Comparison of ENCODE assay signal across 9 cellular contexts in the genomic region with DNA sequence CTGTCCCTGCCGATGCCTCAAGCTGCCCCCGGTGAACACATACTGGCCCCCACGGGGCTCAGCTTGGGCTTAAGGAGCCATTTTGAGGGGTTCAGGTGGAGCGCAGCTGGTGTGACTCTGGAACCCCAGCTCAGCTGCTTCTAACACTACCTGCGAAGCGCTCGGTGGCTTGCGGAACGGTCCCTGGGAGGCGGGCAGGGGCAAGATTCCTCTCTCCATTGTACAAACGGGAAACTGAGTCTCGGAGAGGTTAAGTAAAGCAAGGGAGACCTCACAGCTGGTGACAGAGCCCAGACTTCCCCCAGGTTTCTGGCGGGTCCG. TPM values are rescaled to one million over a fixed set of nuclear protein-coding genes. Genes with fewer than 3 reads are reported as not detected.
DNase-seq lines count a peak whose midpoint lies in the region; ATAC-seq and TF ChIP-seq lines count a peak whose summit lies in the region.
"Had no signal": no experiment of that assay in that cellular context is flagged by ENCODE, and none has a peak within 500 bp of the region (broad histone marks: within the 10 kb centered on the region; RNA-seq: fewer than 3 reads in every experiment).

No MANE protein-coding gene starts in this region.

- peaks cover 3% of the 10 kb centered on the region for H3K27me3 ChIP-seq in adipocyte (replicated peaks; ENCODE audit: control insufficient read depth, insufficient read depth, low read length)
- no peaks in the 10 kb centered on the region for H3K27me3 ChIP-seq in upper lobe of left lung

- H3K9ac ChIP-seq in adipocyte (ENCODE audit: low read length): peak overlapping the region; percentile 67

- H3K4me1 Mint-ChIP-seq in memory B cell: peaks cover 13% of the 10 kb centered on the region

- H3K36me3 Mint-ChIP-seq in memory B cell: no peaks in the 10 kb centered on the region

- H3K4me3 ChIP-seq in adipocyte (ENCODE audit: low read length) (peak overlapping the region; percentile 71), upper lobe of left lung (peak overlapping the region in 3 of 4 donors; percentile 40 to 55 (median 54))

- TF ChIP-seq POLR2A in upper lobe of left lung (IDR thresholded peaks at IDR 0.05): no peak

- DNase-seq in Right ventricle myocardium inferior (ENCODE audit: missing footprints) (peak; percentile 30), Right ventricle myocardium superior (no peak), adipocyte (ENCODE audit: low read depth) (no peak), memory B cell (ENCODE audit: low spot score in 2 of 2) (no peak), upper lobe of left lung (no peak), NCI-H82 (lab: John Stamatoyannopoulos, UW) (no peak), RPMI8226 (no peak), NAMALWA (ENCODE audit: low spot score) (no peak)

- no peak for TF ChIP-seq CTCF in upper lobe of left lung (IDR thresholded peaks at IDR 0.05)

- TF ChIP-seq EP300 in upper lobe of left lung (IDR thresholded peaks at IDR 0.05): no peak

- peak overlapping the region in 1 of 4 donors; percentile 76 for H3K27ac ChIP-seq in upper lobe of left lung

- H3K9me3 ChIP-seq in adipocyte (ENCODE audit: control insufficient read depth, low read length) (no peaks in the 10 kb centered on the region), upper lobe of left lung (no peaks in the 10 kb centered on the region)

- peak overlapping the region; percentile 77 for H3K4me3 Mint-ChIP-seq in memory B cell

- H3K4me1 ChIP-seq in adipocyte (ENCODE audit: control insufficient read depth, insufficient read depth, low read length) (peaks cover 7% of the 10 kb centered on the region), upper lobe of left lung (peaks cover 14 to 33% (median 24%) of the 10 kb centered on the region in 4 donors)

- H3K36me3 ChIP-seq in adipocyte (ENCODE audit: control insufficient read depth, insufficient read depth, low read length, severe bottlenecking) (no peaks in the 10 kb centered on the region), upper lobe of left lung (peaks cover 0 to 41% (median 7%) of the 10 kb centered on the region in 4 donors)

- H3K27ac Mint-ChIP-seq in memory B cell: no peak overlapping the region

- WGBS in upper lobe of left lung, 2 donors: 77 to 81% methylated on average over 12 to 14 of the region's 14 CpGs

- H3K27me3 Mint-ChIP-seq in memory B cell: peaks cover 2% of the 10 kb centered on the region

- no peak for ATAC-seq in Right ventricle myocardium inferior
- ATAC-seq in Right ventricle myocardium superior (ENCODE audit: poor library complexity): no peak
- no peak for ATAC-seq in memory B cell (ENCODE audit: low read depth)
- ATAC-seq in upper lobe of left lung (ENCODE audit: low FRiP score in 2 of 2): no peak
- ATAC-seq: Panc1 had no signal

- intact Hi-C loops in Right ventricle myocardium inferior (cut with DNase I) (loop anchor here (10.0 kb wide), 1 partner anchor 328 kb away; no protein-coding TSS in a partner anchor), Right ventricle myocardium superior (cut with DNase I) (loop anchor here (5.0 kb wide), 1 partner anchor 121 kb away; the partner anchor contains the start of gene SMIM5)

- H3K9me3 Mint-ChIP-seq in memory B cell: no peaks in the 10 kb centered on the region

RNA-seq across cellular contexts. Expression of gene GALK1, which starts 11.8 kb away (rescaled TPM):
- total RNA-seq in Right ventricle myocardium inferior (23.8 TPM), Right ventricle myocardium superior (23.3 TPM), upper lobe of left lung (10 to 100 TPM; 18.9 to 65.7 (median 40.6) TPM)

RNA-seq across cellular contexts. Expression of gene UNK, which starts 31.5 kb away (rescaled TPM):
- total RNA-seq in Right ventricle myocardium inferior (16.0 TPM), Right ventricle myocardium superior (14.3 TPM), upper lobe of left lung (10 to 100 TPM; 22.4 to 97.4 (median 31.4) TPM)

RNA-seq across cellular contexts. Expression of gene ITGB4, which starts 31.9 kb away (rescaled TPM):
- total RNA-seq in Right ventricle myocardium inferior (7.5 TPM), Right ventricle myocardium superior (9.4 TPM), upper lobe of left lung (10 to 100 TPM; 16.8 to 75.2 (median 41.2) TPM)
